Comparison of ENCODE assay signal across 1 cellular context in genomic region chrX:71559773-71560172, GRCh38.
TF ChIP-seq lines count a peak whose summit lies in the region.

No MANE protein-coding gene starts in this region.

TF ChIP-seq in HepG2, 621 proteins besides CTCF, POLR2A, EP300 and RAD21:
- TF ChIP-seq FOSL2 (CRISPR knock-in tag; IDR thresholded peaks at IDR 0.05) = peak; percentile 37; the same call in 1 of the 2 replicates
